Comparison of ENCODE assay signal across 10 cellular contexts in genomic region chr17:76997981-76998531, GRCh38.
DNase-seq lines count a peak whose midpoint lies in the region; ATAC-seq, FAIRE-seq and TF ChIP-seq lines count a peak whose summit lies in the region.
"Had no signal": no experiment of that assay in that cellular context is flagged by ENCODE, and none has a peak within 500 bp of the region (broad histone marks: within the 10 kb centered on the region; RNA-seq: fewer than 3 reads in every experiment).

No MANE protein-coding gene starts in this region.

- no peak for FAIRE-seq in D721Med (lab: Jason Lieb, UNC)

- peaks cover 8% of the 10 kb centered on the region for H3K27me3 ChIP-seq in brain microvascular endothelial cell (replicated peaks)
- H3K27me3 ChIP-seq: ovary had no signal

- no peak for TF ChIP-seq POLR2A in NB4 (IDR thresholded peaks at IDR 0.05; ENCODE audit: extremely low read depth, insufficient read length)

- in situ Hi-C loops in brain microvascular endothelial cell (cut with HindIII; ENCODE audit: low pct_ligation_motif_present, low sequenced_read_pairs): no loop called here

- peak overlapping the region; percentile 11 for H3K4me3 ChIP-seq in NB4 (ENCODE audit: low read depth, low read length)
- no peak overlapping the region for H3K4me3 ChIP-seq in brain microvascular endothelial cell (ENCODE audit: low read depth, low read length)
- H3K4me3 ChIP-seq: ovary had no signal

- H3K27ac ChIP-seq in brain microvascular endothelial cell: no peak overlapping the region
- H3K27ac ChIP-seq: ovary had no signal

- DNase-seq in NB4 (ENCODE audit: low read depth) (peak; percentile 82), brain microvascular endothelial cell (no peak), D721Med (ENCODE audit: insufficient read length, low spot score) (no peak), NCI-H345 (lab: John Stamatoyannopoulos, UW) (no peak), COLO829 (ENCODE audit: low spot score) (no peak)
- DNase-seq in activated gamma-delta T cell treated with anti-CD3 and anti-CD28 coated beads, Interleukin-2, amount 50 U/mL, for 16 hours (ENCODE audit: low read depth): peak; percentile 39
- peak; percentile 13 to 25 for DNase-seq in stimulated activated CD8-positive, alpha-beta memory T cell treated with anti-CD3 and anti-CD28 coated beads, Interleukin-7, amount 100 ng/mL, for 48 hours (ENCODE audit: extremely low read depth in 1 of 2, low read depth in 1 of 2)
- DNase-seq: IMR-90, ovary had no signal

- no peak for TF ChIP-seq CTCF in NB4 (IDR thresholded peaks at IDR 0.05; ENCODE audit: low read depth, low read length)
- TF ChIP-seq CTCF in brain microvascular endothelial cell (IDR thresholded peaks at IDR 0.05; ENCODE audit: low read depth, low read length, missing control alignments): no peak
- no peak for TF ChIP-seq CTCF in D721Med (IDR thresholded peaks at IDR 0.05; ENCODE audit: insufficient read depth, missing control alignments)

- H3K36me3 ChIP-seq in brain microvascular endothelial cell (replicated peaks): no peaks in the 10 kb centered on the region
- H3K36me3 ChIP-seq: ovary had no signal

- peak; percentile 54 for ATAC-seq in GM21367 (IDR thresholded peaks at IDR 0.05; ENCODE audit: unreplicated experiment)

Comparison
In these comparisons a context has a peak if more than half of its experiments do, and no peak if none do; other contexts are left out.
1. DNase-seq: peak in NB4 (single experiment), activated gamma-delta T cell treated with anti-CD3 and anti-CD28 coated beads, Interleukin-2, amount 50 U/mL, for 16 hours (single experiment) and stimulated activated CD8-positive, alpha-beta memory T cell treated with anti-CD3 and anti-CD28 coated beads, Interleukin-7, amount 100 ng/mL, for 48 hours (2 of 2); none in brain microvascular endothelial cell (single experiment), D721Med (single experiment), NCI-H345 (single experiment) and COLO829 (single experiment).